Comparison of ENCODE assay signal across 10 cellular contexts in genomic region chr19:47511681-47512080, GRCh38. TPM values are rescaled to one million over a fixed set of nuclear protein-coding genes. Genes with fewer than 3 reads are reported as not detected.
A peak's percentile ranks its signal among the peaks of the same experiment; 100 is the strongest.
DNase-seq lines count a peak whose midpoint lies in the region; ATAC-seq and TF ChIP-seq lines count a peak whose summit lies in the region.
"Had no signal": no experiment of that assay in that cellular context is flagged by ENCODE, and none has a peak within 500 bp of the region (broad histone marks: within the 10 kb centered on the region; RNA-seq: fewer than 3 reads in every experiment).

No MANE protein-coding gene starts in this region.

- H3K27ac Mint-ChIP-seq in T-helper 1 cell treated with Interleukin-12 subunit alpha and Interleukin-12 subunit beta and Interleukin-4 antibody, amounts not matched to agents 30 μg/mL and 1 μg/mL, for 36 hours: peak overlapping the region; percentile 97

- H3K27me3 Mint-ChIP-seq in T-helper 1 cell treated with Interleukin-12 subunit alpha and Interleukin-12 subunit beta and Interleukin-4 antibody, amounts not matched to agents 30 μg/mL and 1 μg/mL, for 36 hours (ENCODE audit: low read depth): no peaks in the 10 kb centered on the region

- no peak for TF ChIP-seq CTCF in kidney epithelial cell (IDR thresholded peaks at IDR 0.05; ENCODE audit: insufficient read depth, low read length, poor library complexity, severe bottlenecking)

- H3K4me1 Mint-ChIP-seq in T-helper 1 cell treated with Interleukin-12 subunit alpha and Interleukin-12 subunit beta and Interleukin-4 antibody, amounts not matched to agents 30 μg/mL and 1 μg/mL, for 36 hours (ENCODE audit: low read depth): peaks cover 46% of the 10 kb centered on the region

- no peaks in the 10 kb centered on the region for H3K36me3 ChIP-seq in kidney epithelial cell (ENCODE audit: control insufficient read depth, insufficient read depth, low read length)
- H3K36me3 ChIP-seq in stomach smooth muscle (ENCODE audit: control insufficient read depth in 2 of 2, insufficient read depth in 2 of 2, low read length in 2 of 2): peaks cover 0 to 4% of the 10 kb centered on the region in 2 donors
- H3K36me3 ChIP-seq: cardiac muscle cell had no signal

- peak overlapping the region in 1 of 2 donors; percentile 29 for H3K9ac ChIP-seq in stomach smooth muscle (ENCODE audit: low read length in 2 of 2)

- H3K4me3 Mint-ChIP-seq in T-helper 1 cell treated with Interleukin-12 subunit alpha and Interleukin-12 subunit beta and Interleukin-4 antibody, amounts not matched to agents 30 μg/mL and 1 μg/mL, for 36 hours: no peak overlapping the region

- no peak for ATAC-seq in HG03439 (IDR thresholded peaks at IDR 0.05; ENCODE audit: unreplicated experiment)

- no peaks in the 10 kb centered on the region for H3K9me3 ChIP-seq in stomach smooth muscle (ENCODE audit: control insufficient read depth in 2 of 2, low read length in 2 of 2)

- peaks cover 12% of the 10 kb centered on the region for H3K36me3 Mint-ChIP-seq in T-helper 1 cell treated with Interleukin-12 subunit alpha and Interleukin-12 subunit beta and Interleukin-4 antibody, amounts not matched to agents 30 μg/mL and 1 μg/mL, for 36 hours (ENCODE audit: low read depth)

- no peaks in the 10 kb centered on the region for H3K27me3 ChIP-seq in kidney epithelial cell (ENCODE audit: control insufficient read depth, insufficient read depth, low read length)
- no peaks in the 10 kb centered on the region for H3K27me3 ChIP-seq in stomach smooth muscle (ENCODE audit: control insufficient read depth in 1 of 2, insufficient read depth in 2 of 2, low read length in 2 of 2)
- H3K27me3 ChIP-seq: cardiac muscle cell had no signal

- H3K27ac ChIP-seq in stomach smooth muscle (ENCODE audit: low read length): peak overlapping the region; percentile 98
- H3K27ac ChIP-seq: cardiac muscle cell had no signal

- H3K9me3 Mint-ChIP-seq in T-helper 1 cell treated with Interleukin-12 subunit alpha and Interleukin-12 subunit beta and Interleukin-4 antibody, amounts not matched to agents 30 μg/mL and 1 μg/mL, for 36 hours: no peaks in the 10 kb centered on the region

- H3K4me3 ChIP-seq in kidney epithelial cell (ENCODE audit: low read depth, low read length): peak overlapping the region; percentile 15
- peak overlapping the region in 1 of 2 donors; percentile 100 for H3K4me3 ChIP-seq in stomach smooth muscle (ENCODE audit: low read length in 2 of 2)
- H3K4me3 ChIP-seq: cardiac muscle cell had no signal

- DNase-seq in T-helper 1 cell (no peak), amniotic epithelial cell (ENCODE audit: low read depth) (peak; percentile 90), kidney epithelial cell (ENCODE audit: low read depth) (no peak), mucosa of gallbladder (ENCODE audit: low spot score) (no peak)
- no peak for DNase-seq in stimulated activated CD4-positive, alpha-beta T cell treated with anti-CD3 and anti-CD28 coated beads, Interleukin-2, amount 100 ng/mL, for 24 hours
- DNase-seq: 8988T had no signal

- H3K4me1 ChIP-seq in stomach smooth muscle (ENCODE audit: control insufficient read depth, insufficient read depth, low read length): peaks cover 84% of the 10 kb centered on the region

RNA-seq across cellular contexts. Expression of gene NAPA, which starts 3.2 kb away (rescaled TPM):
- total RNA-seq in kidney epithelial cell: 127 and 142 TPM in 2 replicates
- 155 TPM for total RNA-seq in mucosa of gallbladder

RNA-seq across cellular contexts. Expression of gene KPTN, which starts 27.7 kb away (rescaled TPM):
- total RNA-seq in kidney epithelial cell (6.0 and 6.6 TPM in 2 replicates), mucosa of gallbladder (16.3 TPM)

RNA-seq across cellular contexts. Expression of gene SLC8A2, which starts 40.0 kb away (rescaled TPM):
- total RNA-seq in kidney epithelial cell (not detected in 2 replicates), mucosa of gallbladder (5.1 TPM)
